Comparison of ENCODE assay signal across 12 cellular contexts in genomic region chr2:102520801-102521200, GRCh38. TPM values are rescaled to one million over a fixed set of nuclear protein-coding genes. Genes with fewer than 3 reads are reported as not detected.
DNase-seq lines count a peak whose midpoint lies in the region; ATAC-seq and TF ChIP-seq lines count a peak whose summit lies in the region.
"Had no signal": no experiment of that assay in that cellular context is flagged by ENCODE, and none has a peak within 500 bp of the region (broad histone marks: within the 10 kb centered on the region; RNA-seq: fewer than 3 reads in every experiment).

No MANE protein-coding gene starts in this region.

- no peak for ATAC-seq in HG03135 (IDR thresholded peaks at IDR 0.05; ENCODE audit: unreplicated experiment)
- ATAC-seq: CD8-positive, alpha-beta T cell had no signal

- TF ChIP-seq CTCF in fibroblast of the aortic adventitia (IDR thresholded peaks at IDR 0.05; ENCODE audit: insufficient read depth, low read length): no peak

- DNase-seq in HT-29 (ENCODE audit: low spot score): peak; percentile 30
- peak; percentile 30 for DNase-seq in fibroblast of the aortic adventitia (ENCODE audit: low read depth)
- DNase-seq in left kidney (ENCODE audit: low read depth, low spot score): peak; percentile 15
- DNase-seq in SW480 (ENCODE audit: low spot score): no peak
- no peak for DNase-seq in COLO829 (ENCODE audit: low spot score)
- DNase-seq in activated T-cell treated with anti-CD3 and anti-CD28 coated beads for 4 hours: no peak
- DNase-seq: CD8-positive, alpha-beta T cell; NCI-H1436 treated with DMSO at 0.1 percent for 48 hours; NK-92 treated with Interleukin-12 subunit alpha and Interleukin-12 subunit beta, amount 100 ng/mL, for 24 hours had no signal

- no peak overlapping the region for H3K4me3 ChIP-seq in fibroblast of the aortic adventitia (ENCODE audit: low read depth, low read length)
- H3K4me3 ChIP-seq: HAP-1, SJSA1 had no signal

RNA-seq across cellular contexts. Expression of gene SLC9A4, which starts 47.8 kb away (rescaled TPM):
- not detected in 2 replicates for total RNA-seq in HT-29 (2014; rRNA removed; shearing (Covaris generic))
- total RNA-seq in fibroblast of the aortic adventitia (ENCODE audit: low replicate concordance): not detected in 2 replicates
- total RNA-seq: CD8-positive, alpha-beta T cell; SJSA1 had no signal

Comparison
In these comparisons a context has a peak if more than half of its experiments do, and no peak if none do; other contexts are left out.
1. DNase-seq: peak in HT-29 (single experiment), fibroblast of the aortic adventitia (single experiment) and left kidney (single experiment); none in SW480 (single experiment), COLO829 (single experiment) and activated T-cell treated with anti-CD3 and anti-CD28 coated beads for 4 hours (single experiment).